In genomic region chr3:129611446-129611800, GRCh38 we compare ENCODE assay signal across 1 cellular context.
TF ChIP-seq lines count a peak whose summit lies in the region.

No MANE protein-coding gene starts in this region.

TF ChIP-seq in IMR-90, 13 proteins besides CTCF, POLR2A, EP300 and RAD21:
- no peak for TF ChIP-seq MXI1 (IDR thresholded peaks at IDR 0.05; ENCODE audit: borderline replicate concordance, low read depth, low read length)
- TF ChIP-seq SMC3 (IDR thresholded peaks at IDR 0.05; ENCODE audit: low read depth, low read length), result no peak
TF ChIP-seq in IMR-90: peak in this region for 0.
